In genomic region chr21:44578371-44579055, GRCh38 we compare ENCODE assay signal across 38 cellular contexts. TPM values are rescaled to one million over a fixed set of nuclear protein-coding genes. Genes with fewer than 3 reads are reported as not detected.
"Had no signal": no experiment of that assay in that cellular context is flagged by ENCODE, and none has a peak within 500 bp of the region (broad histone marks: within the 10 kb centered on the region; RNA-seq: fewer than 3 reads in every experiment).

No MANE protein-coding gene starts in this region.

- ATAC-seq: effector memory CD8-positive, alpha-beta T cell; left colon; natural killer cell treated with Interleukin-12 subunit alpha and Interleukin-12 subunit beta and Interleukin-15 and Interleukin-18, amount 100 ng/mL, for 72 hours had no signal

- H3K27me3 ChIP-seq: ascending aorta, brain microvascular endothelial cell, ovary had no signal

- H3K4me1 ChIP-seq: adrenal gland, ascending aorta, prostate gland, sigmoid colon, tibial artery had no signal

- H3K9me3 ChIP-seq: ovary, prostate gland, suprapubic skin had no signal

- H3K27me3 Mint-ChIP-seq: activated naive CD8-positive, alpha-beta T cell treated with anti-CD3 and anti-CD28 coated beads for 36 hours had no signal

- H3K27ac Mint-ChIP-seq: activated CD4-positive, alpha-beta memory T cell treated with anti-CD3 and anti-CD28 coated beads for 36 hours; activated CD4-positive, alpha-beta T cell treated with anti-CD3 and anti-CD28 coated beads, Interleukin-2, amount 10 ng/mL, durations not matched to agents 24 days and 14 days; activated naive CD4-positive, alpha-beta T cell treated with anti-CD3 and anti-CD28 coated beads for 36 hours; activated naive CD8-positive, alpha-beta T cell treated with anti-CD3 and anti-CD28 coated beads for 36 hours; activated T-helper 1 cell treated with anti-CD3 and anti-CD28 coated beads, Interleukin-12 subunit alpha, Interleukin-12 subunit beta, Interleukin-2, Interleukin-4 antibody, amounts not matched to agents 30 ng/mL and 10 ng/mL and 1 ng/mL, durations not matched to agents 14 hours and 24 hours and 36 hours; effector memory CD8-positive, alpha-beta T cell; natural killer cell treated with Interleukin-12 subunit alpha and Interleukin-12 subunit beta and Interleukin-15 and Interleukin-18, amount 100 ng/mL, for 72 hours had no signal

- H3K4me3 ChIP-seq: adrenal gland, ascending aorta, coronary artery, dorsolateral prefrontal cortex, ovary, prostate gland, sigmoid colon, suprapubic skin, tibial artery had no signal

- DNase-seq: activated CD4-positive, alpha-beta memory T cell treated with anti-CD3 and anti-CD28 coated beads for 36 hours; activated CD4-positive, alpha-beta T cell treated with anti-CD3 and anti-CD28 coated beads, Interleukin-2, amount 10 ng/mL, durations not matched to agents 24 days and 14 days; activated CD4-positive, CD25-positive, alpha-beta regulatory T cell treated with anti-CD3 and anti-CD28 coated beads, Interleukin-2, amount 50 U/mL, for 72 hours; activated effector memory CD4-positive, alpha-beta T cell treated with anti-CD3 and anti-CD28 coated beads, Interleukin-2, amount 50 U/mL, for 16 hours; activated naive CD4-positive, alpha-beta T cell treated with anti-CD3 and anti-CD28 coated beads for 36 hours; activated naive CD8-positive, alpha-beta T cell treated with anti-CD3 and anti-CD28 coated beads for 36 hours; activated T-cell treated with anti-CD3 and anti-CD28 coated beads for 4 hours; brain microvascular endothelial cell; dorsolateral prefrontal cortex; effector memory CD8-positive, alpha-beta T cell; foreskin fibroblast; hippocampal formation; kidney; left colon; mesendoderm; retina; sigmoid colon; small intestine; stimulated activated CD4-positive, alpha-beta T cell treated with anti-CD3 and anti-CD28 coated beads, Interleukin-1b, Interleukin-23, amount 100 ng/mL, for 48 hours; stimulated activated CD4-positive, alpha-beta T cell treated with anti-CD3 and anti-CD28 coated beads, Interleukin-4, amount 100 ng/mL, for 4 hours; stimulated activated naive CD4-positive, alpha-beta T cell; T-helper 2 cell had no signal

- H3K4me3 Mint-ChIP-seq: activated CD4-positive, alpha-beta memory T cell treated with anti-CD3 and anti-CD28 coated beads for 36 hours; activated CD4-positive, alpha-beta T cell treated with anti-CD3 and anti-CD28 coated beads, Interleukin-2, amount 10 ng/mL, durations not matched to agents 24 days and 14 days; activated naive CD4-positive, alpha-beta T cell treated with anti-CD3 and anti-CD28 coated beads for 36 hours; activated naive CD8-positive, alpha-beta T cell treated with anti-CD3 and anti-CD28 coated beads for 36 hours; activated T-helper 1 cell treated with anti-CD3 and anti-CD28 coated beads, Interleukin-12 subunit alpha, Interleukin-12 subunit beta, Interleukin-2, Interleukin-4 antibody, amounts not matched to agents 30 ng/mL and 10 ng/mL and 1 ng/mL, durations not matched to agents 14 hours and 24 hours and 36 hours; effector memory CD8-positive, alpha-beta T cell; natural killer cell treated with Interleukin-12 subunit alpha and Interleukin-12 subunit beta and Interleukin-15 and Interleukin-18, amount 100 ng/mL, for 72 hours had no signal

- H3K36me3 ChIP-seq: adrenal gland, ascending aorta, brain microvascular endothelial cell, ovary, prostate gland, sigmoid colon, suprapubic skin, tibial artery had no signal

- H3K27ac ChIP-seq: adrenal gland, ascending aorta, brain microvascular endothelial cell, coronary artery, dorsolateral prefrontal cortex, ovary, prostate gland, sigmoid colon, suprapubic skin, tibial artery had no signal

RNA-seq across cellular contexts. Expression of gene KRTAP10-5, which starts 1.9 kb away (rescaled TPM):
- total RNA-seq: activated CD4-positive, alpha-beta memory T cell treated with anti-CD3 and anti-CD28 coated beads for 36 hours; activated CD4-positive, alpha-beta T cell treated with anti-CD3 and anti-CD28 coated beads, Interleukin-2, amount 10 ng/mL, durations not matched to agents 24 days and 14 days; activated naive CD4-positive, alpha-beta T cell treated with anti-CD3 and anti-CD28 coated beads for 36 hours; activated naive CD8-positive, alpha-beta T cell treated with anti-CD3 and anti-CD28 coated beads for 36 hours; activated T-helper 1 cell treated with anti-CD3 and anti-CD28 coated beads, Interleukin-12 subunit alpha, Interleukin-12 subunit beta, Interleukin-2, Interleukin-4 antibody, amounts not matched to agents 30 ng/mL and 10 ng/mL and 1 ng/mL, durations not matched to agents 14 hours and 24 hours and 36 hours; adrenal gland; ascending aorta; cardiac septum; cerebellum; dorsolateral prefrontal cortex; endothelial cell of umbilical vein; kidney; left colon; mononuclear cell; myocyte; natural killer cell treated with Interleukin-12 subunit alpha and Interleukin-12 subunit beta and Interleukin-15 and Interleukin-18, amount 100 ng/mL, for 72 hours; ovary; prostate gland; sigmoid colon; ureter had no signal
- polyA plus RNA-seq: adrenal gland, endothelial cell of umbilical vein, esophagus, ovary, sigmoid colon, small intestine had no signal

RNA-seq across cellular contexts. Expression of gene KRTAP10-4, which starts 5.0 kb away (rescaled TPM):
- total RNA-seq: activated CD4-positive, alpha-beta memory T cell treated with anti-CD3 and anti-CD28 coated beads for 36 hours; activated CD4-positive, alpha-beta T cell treated with anti-CD3 and anti-CD28 coated beads, Interleukin-2, amount 10 ng/mL, durations not matched to agents 24 days and 14 days; activated naive CD4-positive, alpha-beta T cell treated with anti-CD3 and anti-CD28 coated beads for 36 hours; activated naive CD8-positive, alpha-beta T cell treated with anti-CD3 and anti-CD28 coated beads for 36 hours; activated T-helper 1 cell treated with anti-CD3 and anti-CD28 coated beads, Interleukin-12 subunit alpha, Interleukin-12 subunit beta, Interleukin-2, Interleukin-4 antibody, amounts not matched to agents 30 ng/mL and 10 ng/mL and 1 ng/mL, durations not matched to agents 14 hours and 24 hours and 36 hours; adrenal gland; ascending aorta; cardiac septum; cerebellum; dorsolateral prefrontal cortex; endothelial cell of umbilical vein; kidney; left colon; mononuclear cell; myocyte; natural killer cell treated with Interleukin-12 subunit alpha and Interleukin-12 subunit beta and Interleukin-15 and Interleukin-18, amount 100 ng/mL, for 72 hours; ovary; prostate gland; sigmoid colon; ureter had no signal
- polyA plus RNA-seq: adrenal gland, endothelial cell of umbilical vein, esophagus, ovary, sigmoid colon, small intestine had no signal

RNA-seq across cellular contexts. Expression of gene KRTAP10-6, which starts 13.8 kb away (rescaled TPM):
- total RNA-seq: activated CD4-positive, alpha-beta memory T cell treated with anti-CD3 and anti-CD28 coated beads for 36 hours; activated CD4-positive, alpha-beta T cell treated with anti-CD3 and anti-CD28 coated beads, Interleukin-2, amount 10 ng/mL, durations not matched to agents 24 days and 14 days; activated naive CD4-positive, alpha-beta T cell treated with anti-CD3 and anti-CD28 coated beads for 36 hours; activated naive CD8-positive, alpha-beta T cell treated with anti-CD3 and anti-CD28 coated beads for 36 hours; activated T-helper 1 cell treated with anti-CD3 and anti-CD28 coated beads, Interleukin-12 subunit alpha, Interleukin-12 subunit beta, Interleukin-2, Interleukin-4 antibody, amounts not matched to agents 30 ng/mL and 10 ng/mL and 1 ng/mL, durations not matched to agents 14 hours and 24 hours and 36 hours; adrenal gland; ascending aorta; cardiac septum; cerebellum; dorsolateral prefrontal cortex; endothelial cell of umbilical vein; kidney; left colon; mononuclear cell; myocyte; natural killer cell treated with Interleukin-12 subunit alpha and Interleukin-12 subunit beta and Interleukin-15 and Interleukin-18, amount 100 ng/mL, for 72 hours; ovary; prostate gland; sigmoid colon; ureter had no signal
- polyA plus RNA-seq: adrenal gland, endothelial cell of umbilical vein, esophagus, ovary, sigmoid colon, small intestine had no signal

RNA-seq across cellular contexts. Expression of gene KRTAP10-3, which starts 19.9 kb away (rescaled TPM):
- total RNA-seq: activated CD4-positive, alpha-beta memory T cell treated with anti-CD3 and anti-CD28 coated beads for 36 hours; activated CD4-positive, alpha-beta T cell treated with anti-CD3 and anti-CD28 coated beads, Interleukin-2, amount 10 ng/mL, durations not matched to agents 24 days and 14 days; activated naive CD4-positive, alpha-beta T cell treated with anti-CD3 and anti-CD28 coated beads for 36 hours; activated naive CD8-positive, alpha-beta T cell treated with anti-CD3 and anti-CD28 coated beads for 36 hours; activated T-helper 1 cell treated with anti-CD3 and anti-CD28 coated beads, Interleukin-12 subunit alpha, Interleukin-12 subunit beta, Interleukin-2, Interleukin-4 antibody, amounts not matched to agents 30 ng/mL and 10 ng/mL and 1 ng/mL, durations not matched to agents 14 hours and 24 hours and 36 hours; adrenal gland; ascending aorta; cardiac septum; cerebellum; endothelial cell of umbilical vein; kidney; left colon; mononuclear cell; myocyte; natural killer cell treated with Interleukin-12 subunit alpha and Interleukin-12 subunit beta and Interleukin-15 and Interleukin-18, amount 100 ng/mL, for 72 hours; ovary; prostate gland; ureter had no signal
- polyA plus RNA-seq: adrenal gland, endothelial cell of umbilical vein, esophagus, ovary, sigmoid colon, small intestine had no signal

RNA-seq across cellular contexts. Expression of gene KRTAP10-7, which starts 21.9 kb away (rescaled TPM):
- total RNA-seq: activated CD4-positive, alpha-beta memory T cell treated with anti-CD3 and anti-CD28 coated beads for 36 hours; activated CD4-positive, alpha-beta T cell treated with anti-CD3 and anti-CD28 coated beads, Interleukin-2, amount 10 ng/mL, durations not matched to agents 24 days and 14 days; activated naive CD4-positive, alpha-beta T cell treated with anti-CD3 and anti-CD28 coated beads for 36 hours; activated naive CD8-positive, alpha-beta T cell treated with anti-CD3 and anti-CD28 coated beads for 36 hours; activated T-helper 1 cell treated with anti-CD3 and anti-CD28 coated beads, Interleukin-12 subunit alpha, Interleukin-12 subunit beta, Interleukin-2, Interleukin-4 antibody, amounts not matched to agents 30 ng/mL and 10 ng/mL and 1 ng/mL, durations not matched to agents 14 hours and 24 hours and 36 hours; adrenal gland; ascending aorta; cardiac septum; cerebellum; dorsolateral prefrontal cortex; endothelial cell of umbilical vein; kidney; left colon; mononuclear cell; myocyte; natural killer cell treated with Interleukin-12 subunit alpha and Interleukin-12 subunit beta and Interleukin-15 and Interleukin-18, amount 100 ng/mL, for 72 hours; ovary; prostate gland; sigmoid colon; ureter had no signal
- polyA plus RNA-seq: adrenal gland, endothelial cell of umbilical vein, esophagus, ovary, sigmoid colon, small intestine had no signal
